ENCODE assay signal across 27 cellular contexts in genomic region chr22:26514419-26515161, GRCh38. TPM values are rescaled to one million over a fixed set of nuclear protein-coding genes. Genes with fewer than 3 reads are reported as not detected.
DNase-seq lines count a peak whose midpoint lies in the region; ATAC-seq, FAIRE-seq and TF ChIP-seq lines count a peak whose summit lies in the region.
"Had no signal": no experiment of that assay in that cellular context is flagged by ENCODE, and none has a peak within 500 bp of the region (broad histone marks: within the 10 kb centered on the region; RNA-seq: fewer than 3 reads in every experiment).

No MANE protein-coding gene starts in this region.

- H3K9me3 ChIP-seq in astrocyte (ENCODE audit: insufficient read depth, low read depth, low read length): no peaks in the 10 kb centered on the region
- H3K9me3 ChIP-seq: gastrocnemius medialis, MG63, mucosa of descending colon, thyroid gland had no signal

- no peaks in the 10 kb centered on the region for H3K9me3 Mint-ChIP-seq in T-helper 1 cell treated with Interleukin-12 subunit alpha and Interleukin-12 subunit beta and Interleukin-4 antibody, amounts not matched to agents 30 μg/mL and 1 μg/mL, for 36 hours
- H3K9me3 Mint-ChIP-seq in HFFc6: no peaks in the 10 kb centered on the region
- no peaks in the 10 kb centered on the region for H3K9me3 Mint-ChIP-seq in astrocyte (ENCODE audit: unreplicated experiment)
- no peaks in the 10 kb centered on the region for H3K9me3 Mint-ChIP-seq in neural crest cell
- H3K9me3 Mint-ChIP-seq: activated CD8-positive, alpha-beta T cell treated with anti-CD3 and anti-CD28 coated beads for 36 hours; activated naive CD4-positive, alpha-beta T cell treated with anti-CD3 and anti-CD28 coated beads, Interleukin-2, amount 10 ng/mL, durations not matched to agents 7 days and 5 days had no signal

- TF ChIP-seq CTCF in HFFc6 (IDR thresholded peaks at IDR 0.05) (no peak), astrocyte (IDR thresholded peaks at IDR 0.05; ENCODE audit: insufficient read depth, low read depth, low read length) (no peak), neural crest cell (conservative IDR thresholded peaks at IDR 0.05) (no peak)

- DNase-seq in T-helper 1 cell (no peak), HFFc6 (no peak), astrocyte (ENCODE audit: low read depth) (no peak), neural crest cell (ENCODE audit: low read depth, low spot score) (no peak), cortex of kidney (lab: John Stamatoyannopoulos, UW) (no peak), cardiac septum (ENCODE audit: low spot score) (no peak)
- DNase-seq: 8988T; activated CD4-positive, CD25-positive, alpha-beta regulatory T cell; activated CD8-positive, alpha-beta T cell treated with anti-CD3 and anti-CD28 coated beads for 36 hours; activated naive CD4-positive, alpha-beta T cell treated with anti-CD3 and anti-CD28 coated beads, Interleukin-2, amount 10 ng/mL, durations not matched to agents 7 days and 5 days; AML-193; effector memory CD4-positive, alpha-beta T cell; EL; gastrocnemius medialis; islet precursor cell; MG63; mucosa of descending colon; NCI-H1436 treated with DMSO at 0.1 percent for 48 hours; NCI-H524; stimulated activated CD4-positive, alpha-beta T cell treated with anti-CD3 and anti-CD28 coated beads, Interleukin-4, amount 100 ng/mL, for 24 hours; stimulated activated naive CD4-positive, alpha-beta T cell treated with Interleukin-2 at 50 U/mL for 16 hours; thyroid gland had no signal

- FAIRE-seq in astrocyte (lab: Jason Lieb, UNC): no peak
- FAIRE-seq: H54 had no signal

- no peak for ATAC-seq in GM19351 (IDR thresholded peaks at IDR 0.05; ENCODE audit: unreplicated experiment)
- ATAC-seq: activated CD8-positive, alpha-beta T cell treated with anti-CD3 and anti-CD28 coated beads for 36 hours; esophagus mucosa; gastrocnemius medialis; mucosa of descending colon had no signal

- H3K4me3 ChIP-seq in astrocyte (ENCODE audit: insufficient read depth, low read depth, low read length): no peak overlapping the region
- H3K4me3 ChIP-seq: gastrocnemius medialis, MG63, mucosa of descending colon, thyroid gland had no signal

- no peak overlapping the region for H3K9ac ChIP-seq in astrocyte (ENCODE audit: low read length)

- no peaks in the 10 kb centered on the region for H3K27me3 ChIP-seq in astrocyte (ENCODE audit: insufficient read depth, low read length)
- H3K27me3 ChIP-seq: gastrocnemius medialis, MG63, thyroid gland had no signal

- H3K4me2 ChIP-seq in astrocyte (ENCODE audit: low read length): peak overlapping the region; percentile 92

- no peaks in the 10 kb centered on the region for H4K20me1 ChIP-seq in astrocyte (ENCODE audit: insufficient read depth, low read length)

- H3K79me2 ChIP-seq in astrocyte (ENCODE audit: insufficient read depth, low read length): peaks cover 41% of the 10 kb centered on the region

- no peak overlapping the region for H2AFZ ChIP-seq in astrocyte (ENCODE audit: low read depth, low read length)

- no peaks in the 10 kb centered on the region for H3K27me3 Mint-ChIP-seq in T-helper 1 cell treated with Interleukin-12 subunit alpha and Interleukin-12 subunit beta and Interleukin-4 antibody, amounts not matched to agents 30 μg/mL and 1 μg/mL, for 36 hours (ENCODE audit: low read depth)
- H3K27me3 Mint-ChIP-seq in HFFc6 (ENCODE audit: insufficient read depth) (no peaks in the 10 kb centered on the region), astrocyte (ENCODE audit: low read depth, unreplicated experiment) (no peaks in the 10 kb centered on the region), neural crest cell (ENCODE audit: low read depth) (no peaks in the 10 kb centered on the region)
- H3K27me3 Mint-ChIP-seq: activated CD8-positive, alpha-beta T cell treated with anti-CD3 and anti-CD28 coated beads for 36 hours; activated naive CD4-positive, alpha-beta T cell treated with anti-CD3 and anti-CD28 coated beads, Interleukin-2, amount 10 ng/mL, durations not matched to agents 7 days and 5 days had no signal

- H3K27ac Mint-ChIP-seq in T-helper 1 cell treated with Interleukin-12 subunit alpha and Interleukin-12 subunit beta and Interleukin-4 antibody, amounts not matched to agents 30 μg/mL and 1 μg/mL, for 36 hours: peak overlapping the region; percentile 71
- H3K27ac Mint-ChIP-seq in HFFc6 (peak overlapping the region; percentile 96), astrocyte (ENCODE audit: unreplicated experiment) (no peak overlapping the region), neural crest cell (ENCODE audit: unreplicated experiment) (no peak overlapping the region)
- H3K27ac Mint-ChIP-seq: activated CD8-positive, alpha-beta T cell treated with anti-CD3 and anti-CD28 coated beads for 36 hours; activated naive CD4-positive, alpha-beta T cell treated with anti-CD3 and anti-CD28 coated beads, Interleukin-2, amount 10 ng/mL, durations not matched to agents 7 days and 5 days had no signal

- peaks cover 39% of the 10 kb centered on the region for H3K4me1 Mint-ChIP-seq in T-helper 1 cell treated with Interleukin-12 subunit alpha and Interleukin-12 subunit beta and Interleukin-4 antibody, amounts not matched to agents 30 μg/mL and 1 μg/mL, for 36 hours (ENCODE audit: low read depth)
- peaks cover 38% of the 10 kb centered on the region for H3K4me1 Mint-ChIP-seq in HFFc6 (ENCODE audit: low read depth)
- H3K4me1 Mint-ChIP-seq in astrocyte (ENCODE audit: low read depth, unreplicated experiment): peaks cover 20% of the 10 kb centered on the region
- peaks cover 39% of the 10 kb centered on the region for H3K4me1 Mint-ChIP-seq in neural crest cell

- peaks cover 17% of the 10 kb centered on the region for H3K4me1 ChIP-seq in astrocyte (ENCODE audit: insufficient read depth, low read length)

- H3K36me3 ChIP-seq in astrocyte (ENCODE audit: insufficient read depth, low read length): peaks cover 6% of the 10 kb centered on the region

- H3K36me3 Mint-ChIP-seq in T-helper 1 cell treated with Interleukin-12 subunit alpha and Interleukin-12 subunit beta and Interleukin-4 antibody, amounts not matched to agents 30 μg/mL and 1 μg/mL, for 36 hours (ENCODE audit: low read depth): peaks cover 15% of the 10 kb centered on the region
- peaks cover 14% of the 10 kb centered on the region; the same call in 1 of the 2 replicates for H3K36me3 Mint-ChIP-seq in HFFc6 (ENCODE audit: low read depth)
- H3K36me3 Mint-ChIP-seq in astrocyte (ENCODE audit: low read depth, unreplicated experiment): peaks cover 3% of the 10 kb centered on the region
- H3K36me3 Mint-ChIP-seq in neural crest cell (ENCODE audit: low read depth): peaks cover 4% of the 10 kb centered on the region

- intact Hi-C loops in cardiac septum (cut with DNase I): no loop called here

- no peak overlapping the region for H3K4me3 Mint-ChIP-seq in T-helper 1 cell treated with Interleukin-12 subunit alpha and Interleukin-12 subunit beta and Interleukin-4 antibody, amounts not matched to agents 30 μg/mL and 1 μg/mL, for 36 hours
- peak overlapping the region; percentile 100 for H3K4me3 Mint-ChIP-seq in HFFc6
- no peak overlapping the region for H3K4me3 Mint-ChIP-seq in astrocyte (ENCODE audit: unreplicated experiment)
- peak overlapping the region; percentile 52 for H3K4me3 Mint-ChIP-seq in neural crest cell

- no peak overlapping the region for H3K27ac ChIP-seq in astrocyte (ENCODE audit: low read depth, low read length)
- H3K27ac ChIP-seq: RWPE1, thyroid gland had no signal

RNA-seq across cellular contexts. Expression of gene TFIP11, which starts 2.3 kb away (rescaled TPM):
- total RNA-seq in HFFc6 (2021; fragmentation: NEBNext Ultra II Directional; extraction: Animal tissue kit (Norgen Biotek cat#: 25700)): 10 to 100 TPM; 31.4 to 35.8 (median 33.9) TPM
- total RNA-seq in astrocyte (36.1 and 36.9 TPM in 2 replicates), neural crest cell (33.6 and 34.3 TPM in 2 replicates), cardiac septum (18.0 TPM)

RNA-seq across cellular contexts. Expression of gene SRRD, which starts 30.9 kb away (rescaled TPM):
- total RNA-seq in HFFc6 (2021; fragmentation: NEBNext Ultra II Directional; extraction: Animal tissue kit (Norgen Biotek cat#: 25700)): 10 to 100 TPM; 15.0 to 21.2 (median 19.1) TPM
- total RNA-seq in astrocyte: 33.1 and 34.4 TPM in 2 replicates
- total RNA-seq in neural crest cell: 30.8 and 32.4 TPM in 2 replicates
- 14.5 TPM for total RNA-seq in cardiac septum

RNA-seq across cellular contexts. Expression of gene HPS4, which starts 31.0 kb away (rescaled TPM):
- total RNA-seq in HFFc6 (2021; fragmentation: NEBNext Ultra II Directional; extraction: Animal tissue kit (Norgen Biotek cat#: 25700)): 10 to 100 TPM; 18.0 to 22.6 (median 20.6) TPM
- total RNA-seq in astrocyte: 21.9 and 25.2 TPM in 2 replicates
- 48.5 and 50.9 TPM in 2 replicates for total RNA-seq in neural crest cell
- 11.9 TPM for total RNA-seq in cardiac septum

Comparison
In these comparisons a context has a peak if more than half of its experiments do, and no peak if none do; other contexts are left out.
1. H3K27ac Mint-ChIP-seq: peak in T-helper 1 cell treated with Interleukin-12 subunit alpha and Interleukin-12 subunit beta and Interleukin-4 antibody, amounts not matched to agents 30 μg/mL and 1 μg/mL, for 36 hours (single experiment) and HFFc6 (single experiment); none in astrocyte (single experiment) and neural crest cell (single experiment).
2. H3K4me3 Mint-ChIP-seq: peak in HFFc6 (single experiment) and neural crest cell (single experiment); none in T-helper 1 cell treated with Interleukin-12 subunit alpha and Interleukin-12 subunit beta and Interleukin-4 antibody, amounts not matched to agents 30 μg/mL and 1 μg/mL, for 36 hours (single experiment) and astrocyte (single experiment).